In genomic region chr5:180332051-180332517, GRCh38 we compare ENCODE assay signal across 9 cellular contexts. TPM values are rescaled to one million over a fixed set of nuclear protein-coding genes. Genes with fewer than 3 reads are reported as not detected.
DNase-seq lines count a peak whose midpoint lies in the region; ATAC-seq, FAIRE-seq and TF ChIP-seq lines count a peak whose summit lies in the region.
"Had no signal": no experiment of that assay in that cellular context is flagged by ENCODE, and none has a peak within 500 bp of the region (broad histone marks: within the 10 kb centered on the region; RNA-seq: fewer than 3 reads in every experiment).

No MANE protein-coding gene starts in this region.

- H2BK12ac ChIP-seq in mesenchymal stem cell (ENCODE audit: low read length in 2 of 2): no peak overlapping the region

- no peak overlapping the region for H4K91ac ChIP-seq in mesenchymal stem cell (ENCODE audit: low read length)

- 3% methylated on average over 5 of the region's 13 CpGs for WGBS in mesenchymal stem cell

- H3K27ac ChIP-seq in cardiac muscle cell (peak overlapping the region; percentile 4), mesenchymal stem cell (ENCODE audit: low read length, poor library complexity, severe bottlenecking) (peak overlapping the region; percentile 96), Peyer's patch (peak overlapping the region in 1 of 4 donors; percentile 31)

- peaks cover 9% of the 10 kb centered on the region for H3K79me1 ChIP-seq in mesenchymal stem cell (replicated peaks; ENCODE audit: low read length, poor library complexity, severe bottlenecking)

- H3K4me3 ChIP-seq in cardiac muscle cell (no peak overlapping the region), bronchial epithelial cell (ENCODE audit: low read depth, low read length) (no peak overlapping the region), mesenchymal stem cell (ENCODE audit: insufficient read depth in 1 of 2, low read depth in 1 of 2, low read length in 2 of 2) (no peak overlapping the region), Peyer's patch (no peak overlapping the region)

- intact Hi-C loops in Right ventricle myocardium inferior (cut with DNase I): no loop called here

- H2BK15ac ChIP-seq in mesenchymal stem cell (ENCODE audit: low read depth, poor library complexity, severe bottlenecking): no peak overlapping the region

- H3K4me2 ChIP-seq in mesenchymal stem cell (ENCODE audit: low read length, poor library complexity, severe bottlenecking): no peak overlapping the region

- H3K4me1 ChIP-seq in cardiac muscle cell (ENCODE audit: low read depth): peaks cover 6% of the 10 kb centered on the region
- H3K4me1 ChIP-seq in mesenchymal stem cell (ENCODE audit: control insufficient read depth, insufficient read depth, low read depth, low read length): peaks cover 38% of the 10 kb centered on the region
- no peaks in the 10 kb centered on the region for H3K4me1 ChIP-seq in Peyer's patch

- H2BK5ac ChIP-seq in mesenchymal stem cell (ENCODE audit: low read depth, low read length, poor library complexity, severe bottlenecking): no peak overlapping the region

- H3K4ac ChIP-seq in mesenchymal stem cell (ENCODE audit: low read depth in 1 of 2, low read length in 2 of 2): no peak overlapping the region

- H2AFZ ChIP-seq in mesenchymal stem cell (ENCODE audit: low read depth, low read length): no peak overlapping the region

- peak overlapping the region in 1 of 2 experiments; percentile 23 for H3K18ac ChIP-seq in mesenchymal stem cell (ENCODE audit: low read depth in 1 of 2, low read length in 2 of 2)

- no peak overlapping the region for H4K8ac ChIP-seq in mesenchymal stem cell (ENCODE audit: low read length)

- ATAC-seq in Right ventricle myocardium inferior: no peak

- no peak overlapping the region for H3K14ac ChIP-seq in mesenchymal stem cell (ENCODE audit: low read length in 2 of 2)

- no peak for TF ChIP-seq POLR2A in Peyer's patch (IDR thresholded peaks at IDR 0.05)

- H2BK120ac ChIP-seq in mesenchymal stem cell (ENCODE audit: low read depth, low read length): no peak overlapping the region

- TF ChIP-seq CTCF in cardiac muscle cell (IDR thresholded peaks at IDR 0.05; ENCODE audit: low read depth, low read length) (peak; percentile 41), bronchial epithelial cell (IDR thresholded peaks at IDR 0.05; ENCODE audit: insufficient read depth, low read length, severe bottlenecking) (peak; percentile 5), Peyer's patch (IDR thresholded peaks at IDR 0.05) (no peak)

- no peak for FAIRE-seq in bronchial epithelial cell (lab: Jason Lieb, UNC)
- FAIRE-seq: TTC549 had no signal

- no peak overlapping the region for H3K23ac ChIP-seq in mesenchymal stem cell (ENCODE audit: low read length in 2 of 2)

- no peak overlapping the region for H2AK5ac ChIP-seq in mesenchymal stem cell (ENCODE audit: low read length, severe bottlenecking)

- H3K36me3 ChIP-seq in cardiac muscle cell: peaks cover 37% of the 10 kb centered on the region
- H3K36me3 ChIP-seq in bronchial epithelial cell (ENCODE audit: control insufficient read depth, insufficient read depth, low read length): no peaks in the 10 kb centered on the region
- peaks cover 47 to 76% of the 10 kb centered on the region in 2 experiments for H3K36me3 ChIP-seq in mesenchymal stem cell (ENCODE audit: control insufficient read depth in 1 of 2, insufficient read depth in 2 of 2, low read depth in 1 of 2, low read length in 2 of 2)
- H3K36me3 ChIP-seq in Peyer's patch: no peaks in the 10 kb centered on the region

- DNase-seq in cardiac muscle cell (ENCODE audit: low read depth in 1 of 2, low spot score in 1 of 2) (peak in 1 of 2 donors; percentile 53), Right ventricle myocardium inferior (ENCODE audit: missing footprints) (no peak), bronchial epithelial cell (ENCODE audit: low read depth) (no peak), mesenchymal stem cell (peak; percentile 64), Peyer's patch (no peak), dedifferentiated amniotic fluid mesenchymal stem cell (ENCODE audit: extremely low spot score) (no peak), T-helper 9 cell (no peak), amygdala (lab: John Stamatoyannopoulos, UW) (no peak)

- no peaks in the 10 kb centered on the region for H3K27me3 ChIP-seq in cardiac muscle cell
- no peaks in the 10 kb centered on the region for H3K27me3 ChIP-seq in bronchial epithelial cell (ENCODE audit: control insufficient read depth, insufficient read depth, low read length)
- no peaks in the 10 kb centered on the region for H3K27me3 ChIP-seq in mesenchymal stem cell (ENCODE audit: control insufficient read depth in 1 of 2, insufficient read depth in 1 of 2, low read length in 2 of 2)
- no peaks in the 10 kb centered on the region for H3K27me3 ChIP-seq in Peyer's patch

- H3K9me3 ChIP-seq in cardiac muscle cell (ENCODE audit: low read depth): no peaks in the 10 kb centered on the region
- no peaks in the 10 kb centered on the region for H3K9me3 ChIP-seq in mesenchymal stem cell (ENCODE audit: control insufficient read depth, low read length)
- H3K9me3 ChIP-seq in Peyer's patch: no peaks in the 10 kb centered on the region

- peak overlapping the region; percentile 75 for H3K9ac ChIP-seq in mesenchymal stem cell (ENCODE audit: low read length)

RNA-seq across cellular contexts. Expression of gene GFPT2, which starts 21.1 kb away (rescaled TPM):
- total RNA-seq in cardiac muscle cell (36.0 and 37.7 TPM in 2 replicates), Right ventricle myocardium inferior (15.3 TPM), bronchial epithelial cell (0.26 and 0.53 TPM in 2 replicates), Peyer's patch (10 to 100 TPM in 2 of 4 donors, 1 to 10 TPM in 2; 4.9 to 86.6 (median 13.1) TPM)
- polyA plus RNA-seq in cardiac muscle cell: 39.8 and 64.5 TPM in 2 replicates
- 12.3 TPM for polyA plus RNA-seq in mesenchymal stem cell (2013, experiment 1 of 2)
- 12.0 TPM for polyA plus RNA-seq in mesenchymal stem cell (2013, experiment 2 of 2)

RNA-seq across cellular contexts. Expression of gene MAPK9, which starts 40.2 kb away (rescaled TPM):
- total RNA-seq in cardiac muscle cell: 30.6 and 32.4 TPM in 2 replicates
- 37.0 and 45.3 TPM in 2 replicates for polyA plus RNA-seq in cardiac muscle cell
- 41.7 TPM for total RNA-seq in Right ventricle myocardium inferior
- total RNA-seq in bronchial epithelial cell: 19.7 and 23.2 TPM in 2 replicates
- 26.3 TPM for polyA plus RNA-seq in mesenchymal stem cell (2013, experiment 1 of 2)
- polyA plus RNA-seq in mesenchymal stem cell (2013, experiment 2 of 2): 25.8 TPM
- 10 to 100 TPM; 25.1 to 31.3 (median 28.8) TPM for total RNA-seq in Peyer's patch

Comparison
In these comparisons a context has a peak if more than half of its experiments do, and no peak if none do; other contexts are left out.
1. CTCF ChIP-seq: peak in cardiac muscle cell (single experiment) and bronchial epithelial cell (single experiment); none in Peyer's patch (0 of 6).